Comparison of ENCODE assay signal across 32 cellular contexts in the genomic region with DNA sequence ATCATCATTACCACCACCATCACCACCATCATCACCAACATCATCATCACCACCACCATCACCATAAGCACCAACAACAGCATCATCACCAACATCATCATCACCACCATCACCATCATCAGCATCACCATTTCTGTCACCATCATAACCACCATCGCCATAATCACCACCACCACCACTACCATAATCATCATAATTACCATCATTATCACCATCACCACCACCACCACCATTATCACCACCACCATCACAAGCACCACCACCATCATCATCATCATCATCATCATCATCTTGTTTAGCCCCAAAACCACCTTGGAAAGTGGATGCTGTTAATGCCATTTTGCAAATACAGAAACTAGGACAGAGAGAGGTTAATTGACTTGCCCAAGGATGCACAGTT.
"Had no signal": no experiment of that assay in that cellular context is flagged by ENCODE, and none has a peak within 500 bp of the region (broad histone marks: within the 10 kb centered on the region; RNA-seq: fewer than 3 reads in every experiment).

No MANE protein-coding gene starts in this region.

- H3K4me1 ChIP-seq: adrenal gland, ascending aorta, body of pancreas, breast epithelium had no signal

- FAIRE-seq: astrocyte, colon had no signal

- H3K27ac ChIP-seq: adrenal gland, ascending aorta, body of pancreas, brain microvascular endothelial cell, breast epithelium, cardiac muscle cell had no signal

- ATAC-seq: activated naive CD4-positive, alpha-beta T cell treated with anti-CD3 and anti-CD28 coated beads, Interleukin-2, amount 50 U/mL, for 72 hours; activated naive CD8-positive, alpha-beta T cell treated with anti-CD3 and anti-CD28 coated beads, Interleukin-2, amount 50 U/mL, for 24 hours; activated T-cell treated with anti-CD3 and anti-CD28 coated beads, Interleukin-2, amount 50 U/mL, for 4 hours; activated T-cell treated with anti-CD3 and anti-CD28 coated beads, Interleukin-2, amount 50 U/mL, for 72 hours; activated T-helper 17 cell treated with anti-CD3 and anti-CD28 coated beads, Interleukin-2, amount 50 U/mL, for 72 hours; body of pancreas had no signal

- H3K36me3 ChIP-seq: adrenal gland, ascending aorta, brain microvascular endothelial cell, breast epithelium, cardiac muscle cell had no signal

- DNase-seq: activated effector memory CD4-positive, alpha-beta T cell treated with anti-CD3 and anti-CD28 coated beads, Interleukin-2, amount 50 U/mL, for 16 hours; activated effector memory CD4-positive, alpha-beta T cell treated with Interleukin-2 at 50 U/mL for 16 hours; activated gamma-delta T cell; activated gamma-delta T cell treated with Interleukin-2 at 50 U/mL for 16 hours; activated naive CD4-positive, alpha-beta T cell; activated naive CD4-positive, alpha-beta T cell treated with anti-CD3 and anti-CD28 coated beads for 36 hours; activated naive CD4-positive, alpha-beta T cell treated with anti-CD3 and anti-CD28 coated beads, Interleukin-2, amount 10 ng/mL, durations not matched to agents 7 days and 5 days; activated naive CD4-positive, alpha-beta T cell treated with anti-CD3 and anti-CD28 coated beads, Interleukin-2, amount 50 U/mL, for 16 hours; activated naive CD4-positive, alpha-beta T cell treated with Interleukin-2 at 50 U/mL for 16 hours; activated naive CD8-positive, alpha-beta T cell treated with anti-CD3 and anti-CD28 coated beads for 36 hours; activated naive CD8-positive, alpha-beta T cell treated with anti-CD3 and anti-CD28 coated beads, Interleukin-2, amount 10 ng/mL, durations not matched to agents 7 days and 5 days; activated naive CD8-positive, alpha-beta T cell treated with anti-CD3 and anti-CD28 coated beads, Interleukin-2, amount 50 U/mL, for 24 hours; activated T-cell treated with anti-CD3 and anti-CD28 coated beads, Interleukin-2, amount 50 U/mL, for 4 hours; activated T-cell treated with anti-CD3 and anti-CD28 coated beads, Interleukin-2, amount 50 U/mL, for 48 hours; activated T-cell treated with anti-CD3 and anti-CD28 coated beads, Interleukin-2, amount 50 U/mL, for 72 hours; adrenal gland; amniotic stem cell; amygdala; anterior cingulate cortex; aorta; body of pancreas; brain microvascular endothelial cell; caudate nucleus; central memory CD4-positive, alpha-beta T cell; cerebellar nuclear complex had no signal

- H3K27me3 ChIP-seq: adrenal gland, ascending aorta, body of pancreas, breast epithelium had no signal

- H3K4me3 ChIP-seq: adrenal gland, ascending aorta, body of pancreas, breast epithelium, cardiac muscle cell had no signal

- H3K9me3 ChIP-seq: adrenal gland, ascending aorta, body of pancreas, breast epithelium had no signal
